1 cellular context compared by ENCODE assay signal in genomic region chr17:62085511-62086408, GRCh38.
TF ChIP-seq lines count a peak whose summit lies in the region.

No MANE protein-coding gene starts in this region.

TF ChIP-seq in HepG2, 621 proteins besides CTCF, POLR2A, EP300 and RAD21 (continued from another document and continues in another):
- TF ChIP-seq ZBTB4 (CRISPR knock-in tag; IDR thresholded peaks at IDR 0.05; ENCODE audit: borderline replicate concordance), result no peak
- peak; percentile 65 for TF ChIP-seq NCOR1 (IDR thresholded peaks at IDR 0.05; ENCODE audit: borderline replicate concordance, low read length)
- no peak for TF ChIP-seq DNMT3B (CRISPR knock-in tag; conservative IDR thresholded peaks at IDR 0.05)
- no peak for TF ChIP-seq ATF6 (CRISPR knock-in tag; conservative IDR thresholded peaks at IDR 0.05)
- TF ChIP-seq ZNF556 (CRISPR knock-in tag; IDR thresholded peaks at IDR 0.05; ENCODE audit: borderline replicate concordance), result no peak
- no peak for TF ChIP-seq HNRNPH1 (optimal IDR thresholded peaks at IDR 0.05; ENCODE audit: low read depth, low read length)
- TF ChIP-seq SRSF4 (IDR thresholded peaks at IDR 0.05; ENCODE audit: low read depth, low read length, poor library complexity, severe bottlenecking), result no peak
- peak; percentile 77 for TF ChIP-seq RCOR2 (CRISPR knock-in tag; IDR thresholded peaks at IDR 0.05)
- peak; percentile 45; the same call in 1 of the 2 replicates for TF ChIP-seq RERE (CRISPR knock-in tag; IDR thresholded peaks at IDR 0.05; ENCODE audit: low read depth)
- no peak; the same call in 1 of the 2 replicates for TF ChIP-seq FOXK1 (CRISPR knock-in tag; IDR thresholded peaks at IDR 0.05; ENCODE audit: borderline replicate concordance, low read depth)
- peak; percentile 65; the same call in 1 of the 2 replicates for TF ChIP-seq MIER3 (CRISPR knock-in tag; IDR thresholded peaks at IDR 0.05; ENCODE audit: borderline replicate concordance)
- TF ChIP-seq ZBTB2 (CRISPR knock-in tag; IDR thresholded peaks at IDR 0.05; ENCODE audit: low read depth), result no peak
- TF ChIP-seq MLX (CRISPR knock-in tag; IDR thresholded peaks at IDR 0.05), result 0 out of 2 replicates have a peak, but pooled peaks have one; percentile 16
- TF ChIP-seq FOXA3 (CRISPR knock-in tag; IDR thresholded peaks at IDR 0.05), result peak; percentile 60
- TF ChIP-seq CEBPB (IDR thresholded peaks at IDR 0.05; ENCODE audit: borderline replicate concordance, low read depth, low read length), result peak; percentile 42; the same call in 1 of the 2 replicates
- no peak for TF ChIP-seq ZNF589 (CRISPR knock-in tag; conservative IDR thresholded peaks at IDR 0.05)
- TF ChIP-seq ZNF230 (CRISPR knock-in tag; IDR thresholded peaks at IDR 0.05), result no peak
- TF ChIP-seq ZIK1 (CRISPR knock-in tag; IDR thresholded peaks at IDR 0.05; ENCODE audit: borderline replicate concordance, low read depth), result no peak
- no peak for TF ChIP-seq FOXO1 (CRISPR knock-in tag; IDR thresholded peaks at IDR 0.05)
- peak; percentile 27; the same call in 1 of the 2 replicates for TF ChIP-seq ETV5 (CRISPR knock-in tag; IDR thresholded peaks at IDR 0.05; ENCODE audit: borderline replicate concordance)
- no peak for TF ChIP-seq ZNF558 (CRISPR knock-in tag; IDR thresholded peaks at IDR 0.05; ENCODE audit: borderline replicate concordance)
- no peak for TF ChIP-seq NR0B2 (CRISPR knock-in tag; IDR thresholded peaks at IDR 0.05)
- peak; percentile 66 for TF ChIP-seq ZMYM3 (CRISPR knock-in tag; IDR thresholded peaks at IDR 0.05)
- TF ChIP-seq ZFX (CRISPR knock-in tag; IDR thresholded peaks at IDR 0.05; ENCODE audit: low read depth), result peak; percentile 35; the same call in 1 of the 2 replicates
- TF ChIP-seq ATF1 (CRISPR knock-in tag; IDR thresholded peaks at IDR 0.05), result 0 out of 2 replicates have a peak, but pooled peaks have one; percentile 36
- TF ChIP-seq ZNF331 (CRISPR knock-in tag; IDR thresholded peaks at IDR 0.05), result peak; percentile 49; the same call in 1 of the 2 replicates
- TF ChIP-seq EED (CRISPR knock-in tag; IDR thresholded peaks at IDR 0.05), result no peak
- TF ChIP-seq JDP2 (CRISPR knock-in tag; IDR thresholded peaks at IDR 0.05; ENCODE audit: borderline replicate concordance), result no peak
- TF ChIP-seq TFAP4 (IDR thresholded peaks at IDR 0.05; ENCODE audit: borderline replicate concordance, low read depth), result peak; percentile 58; the same call in 1 of the 2 replicates
- no peak for TF ChIP-seq ETV6 (CRISPR knock-in tag; conservative IDR thresholded peaks at IDR 0.05)
- TF ChIP-seq ZNF276 (CRISPR knock-in tag; IDR thresholded peaks at IDR 0.05; ENCODE audit: low read depth), result no peak
- no peak for TF ChIP-seq ZEB1 (IDR thresholded peaks at IDR 0.05; ENCODE audit: insufficient replicate concordance, low read depth)
- peak; percentile 79 for TF ChIP-seq ARID5B (CRISPR knock-in tag; IDR thresholded peaks at IDR 0.05)
